Comparison of ENCODE assay signal across 10 cellular contexts in the genomic region with DNA sequence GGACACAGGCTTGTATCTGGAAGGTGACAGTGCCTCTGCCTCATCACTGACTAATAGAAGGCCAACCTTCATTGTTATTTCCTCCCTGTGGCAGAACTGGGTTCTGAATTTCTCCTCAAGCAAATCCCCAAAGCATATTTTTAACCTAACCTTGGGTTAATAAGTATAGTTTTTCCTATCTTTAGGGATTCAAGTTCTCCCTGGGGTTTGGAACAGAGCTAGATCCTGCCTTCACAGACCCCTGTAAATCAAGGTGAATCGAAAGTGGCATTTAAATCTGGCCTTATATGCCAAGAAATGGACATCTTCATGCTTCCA. TPM values are rescaled to one million over a fixed set of nuclear protein-coding genes. Genes with fewer than 3 reads are reported as not detected.
DNase-seq lines count a peak whose midpoint lies in the region; ATAC-seq and TF ChIP-seq lines count a peak whose summit lies in the region.
"Had no signal": no experiment of that assay in that cellular context is flagged by ENCODE, and none has a peak within 500 bp of the region (broad histone marks: within the 10 kb centered on the region; RNA-seq: fewer than 3 reads in every experiment).

No MANE protein-coding gene starts in this region.

- H2AK5ac ChIP-seq in trophoblast cell (ENCODE audit: low read length) = peak overlapping the region; percentile 76

- peaks cover 79% of the 10 kb centered on the region for H3K4me1 Mint-ChIP-seq in T-helper 1 cell treated with Interleukin-12 subunit alpha and Interleukin-12 subunit beta and Interleukin-4 antibody, amounts not matched to agents 30 μg/mL and 1 μg/mL, for 36 hours (ENCODE audit: low read depth)

- H3K4me2 ChIP-seq in OCI-LY3 (ENCODE audit: low read length) (peak overlapping the region; percentile 71), trophoblast cell (ENCODE audit: low read length) (no peak overlapping the region)
- H3K4me2 ChIP-seq: A549 had no signal

- peak overlapping the region; percentile 94 for H3K27ac Mint-ChIP-seq in T-helper 1 cell treated with Interleukin-12 subunit alpha and Interleukin-12 subunit beta and Interleukin-4 antibody, amounts not matched to agents 30 μg/mL and 1 μg/mL, for 36 hours

- H4K91ac ChIP-seq in trophoblast cell (ENCODE audit: low read depth, low read length) = peak overlapping the region; percentile 85

- no peaks in the 10 kb centered on the region for H3K27me3 Mint-ChIP-seq in T-helper 1 cell treated with Interleukin-12 subunit alpha and Interleukin-12 subunit beta and Interleukin-4 antibody, amounts not matched to agents 30 μg/mL and 1 μg/mL, for 36 hours (ENCODE audit: low read depth)

- peak overlapping the region; percentile 35 for H2BK5ac ChIP-seq in trophoblast cell (ENCODE audit: low read depth, low read length, poor library complexity)

- no peaks in the 10 kb centered on the region for H3K36me3 ChIP-seq in OCI-LY3 (replicated peaks; ENCODE audit: low read depth, low read length)
- no peaks in the 10 kb centered on the region for H3K36me3 ChIP-seq in breast epithelium
- no peaks in the 10 kb centered on the region for H3K36me3 ChIP-seq in trophoblast cell (ENCODE audit: control insufficient read depth in 1 of 2, insufficient read depth in 2 of 2, low read length in 2 of 2)
- no peaks in the 10 kb centered on the region for H3K36me3 ChIP-seq in brain microvascular endothelial cell (replicated peaks)
- no peaks in the 10 kb centered on the region for H3K36me3 ChIP-seq in ovary

- H3K4me3 ChIP-seq in OCI-LY3 (ENCODE audit: low read length) (no peak overlapping the region), breast epithelium (no peak overlapping the region), trophoblast cell (ENCODE audit: low read depth, low read length) (no peak overlapping the region), brain microvascular endothelial cell (ENCODE audit: low read depth, low read length) (no peak overlapping the region), ovary (no peak overlapping the region)
- H3K4me3 ChIP-seq: A549 had no signal

- peaks cover 41% of the 10 kb centered on the region for H3K4me1 ChIP-seq in OCI-LY3 (ENCODE audit: low read length)
- peaks cover 4 to 10% of the 10 kb centered on the region in 2 donors for H3K4me1 ChIP-seq in breast epithelium
- H3K4me1 ChIP-seq in trophoblast cell (ENCODE audit: control insufficient read depth in 1 of 2, insufficient read depth in 2 of 2, low read length in 2 of 2) = peaks cover 8 to 22% of the 10 kb centered on the region in 2 experiments
- peaks cover under 1% of the 10 kb centered on the region for H3K4me1 ChIP-seq in ovary (ENCODE audit: insufficient read depth)

- peak overlapping the region; percentile 75 for H3K14ac ChIP-seq in trophoblast cell (ENCODE audit: low read length)

- WGBS in trophoblast cell (ENCODE audit: extremely low coverage, insufficient coverage, insufficient read length) = no CpG with 5 or more reads among the region's 1 CpG
- WGBS in ovary, 3 donors = 76 to 82% (median 78%) methylated on average over 1 of the region's 1 CpG

- peak overlapping the region; percentile 64 for H3K4ac ChIP-seq in trophoblast cell (ENCODE audit: low read depth, low read length)

- H3K9ac ChIP-seq in OCI-LY3 (ENCODE audit: low read length) = no peak overlapping the region
- no peak overlapping the region for H3K9ac ChIP-seq in trophoblast cell (ENCODE audit: low read length)

- H3K9me3 Mint-ChIP-seq in T-helper 1 cell treated with Interleukin-12 subunit alpha and Interleukin-12 subunit beta and Interleukin-4 antibody, amounts not matched to agents 30 μg/mL and 1 μg/mL, for 36 hours = no peaks in the 10 kb centered on the region

- H3K36me3 Mint-ChIP-seq in T-helper 1 cell treated with Interleukin-12 subunit alpha and Interleukin-12 subunit beta and Interleukin-4 antibody, amounts not matched to agents 30 μg/mL and 1 μg/mL, for 36 hours (ENCODE audit: low read depth) = peaks cover 8% of the 10 kb centered on the region

- H4K20me1 ChIP-seq in OCI-LY3 (ENCODE audit: insufficient read depth, low read length) = no peaks in the 10 kb centered on the region

- no peak overlapping the region for H3K27ac ChIP-seq in OCI-LY3 (ENCODE audit: low read length)
- peak overlapping the region; percentile 5 to 48 for H3K27ac ChIP-seq in breast epithelium
- H3K27ac ChIP-seq in trophoblast cell (ENCODE audit: low read depth, low read length) = no peak overlapping the region
- H3K27ac ChIP-seq in brain microvascular endothelial cell = no peak overlapping the region
- H3K27ac ChIP-seq in ovary = no peak overlapping the region
- H3K27ac ChIP-seq: A549 had no signal

- no peak for TF ChIP-seq CTCF in OCI-LY3 (IDR thresholded peaks at IDR 0.05; ENCODE audit: low read depth, low read length)
- peak in 1 of 3 donors; percentile 5 for TF ChIP-seq CTCF in breast epithelium (IDR thresholded peaks at IDR 0.05)
- no peak for TF ChIP-seq CTCF in brain microvascular endothelial cell (IDR thresholded peaks at IDR 0.05; ENCODE audit: low read depth, low read length, missing control alignments)
- peak in 1 of 3 donors; percentile 2 for TF ChIP-seq CTCF in ovary (IDR thresholded peaks at IDR 0.05)

- H3K79me2 ChIP-seq in OCI-LY3 (ENCODE audit: low read length) (no peaks in the 10 kb centered on the region), trophoblast cell (ENCODE audit: control insufficient read depth, insufficient read depth, low read length, poor library complexity) (peaks cover 2% of the 10 kb centered on the region)

- DNase-seq in T-helper 1 cell (no peak), breast epithelium (ENCODE audit: low spot score in 2 of 2) (no peak), trophoblast cell (no peak), brain microvascular endothelial cell (no peak), ovary (no peak)
- DNase-seq: NCI-H187 treated with DMSO at 0.1 percent for 48 hours had no signal

- peak overlapping the region; percentile 60 for H4K12ac ChIP-seq in trophoblast cell (ENCODE audit: low read depth, low read length)

- H3K27me3 ChIP-seq in OCI-LY3 (ENCODE audit: low read depth, low read length) (no peaks in the 10 kb centered on the region; the same call in 1 of the 2 replicates), breast epithelium (no peaks in the 10 kb centered on the region), trophoblast cell (ENCODE audit: insufficient read depth, low read length) (no peaks in the 10 kb centered on the region), brain microvascular endothelial cell (replicated peaks) (no peaks in the 10 kb centered on the region), ovary (no peaks in the 10 kb centered on the region)

- peaks cover 26% of the 10 kb centered on the region for H3K79me1 ChIP-seq in trophoblast cell (ENCODE audit: low read length)

- H2BK12ac ChIP-seq in trophoblast cell (ENCODE audit: low read length) = peak overlapping the region; percentile 95

- H4K8ac ChIP-seq in trophoblast cell (ENCODE audit: low read depth, low read length) = peak overlapping the region; percentile 65

- H3K4me3 Mint-ChIP-seq in T-helper 1 cell treated with Interleukin-12 subunit alpha and Interleukin-12 subunit beta and Interleukin-4 antibody, amounts not matched to agents 30 μg/mL and 1 μg/mL, for 36 hours = peak overlapping the region; percentile 83

- no peak overlapping the region for H2AFZ ChIP-seq in OCI-LY3 (ENCODE audit: low read depth, low read length)
- H2AFZ ChIP-seq in trophoblast cell (ENCODE audit: insufficient read depth, low read length, poor library complexity) = no peak overlapping the region

- H3K23ac ChIP-seq in trophoblast cell (ENCODE audit: low read length) = no peak overlapping the region

- TF ChIP-seq EP300 in ovary (IDR thresholded peaks at IDR 0.05) = no peak

- no peak for TF ChIP-seq POLR2A in breast epithelium (IDR thresholded peaks at IDR 0.05)
- TF ChIP-seq POLR2A in ovary (IDR thresholded peaks at IDR 0.05) = no peak

- ATAC-seq in GM19467 (IDR thresholded peaks at IDR 0.05; ENCODE audit: unreplicated experiment) = no peak

- peaks cover 12% of the 10 kb centered on the region; the same call in 1 of the 2 replicates for H3K9me3 ChIP-seq in OCI-LY3 (ENCODE audit: insufficient read depth, low read length)
- no peaks in the 10 kb centered on the region for H3K9me3 ChIP-seq in breast epithelium
- H3K9me3 ChIP-seq in trophoblast cell (ENCODE audit: insufficient read depth, low read depth, low read length) = no peaks in the 10 kb centered on the region
- no peaks in the 10 kb centered on the region for H3K9me3 ChIP-seq in ovary
- H3K9me3 ChIP-seq: A549 had no signal

- intact Hi-C loops in breast epithelium (cut with DNase I; ENCODE audit: low total_unique reads) (no loop called here), ovary (cut with DNase I) (loop anchor here (5.0 to 10.0 kb wide), 5 partner anchors 172 to 552 kb away; no protein-coding TSS in a partner anchor)

- peak overlapping the region; percentile 85 for H2BK120ac ChIP-seq in trophoblast cell (ENCODE audit: insufficient read depth, low read length, poor library complexity)

- in situ Hi-C loops in brain microvascular endothelial cell (cut with HindIII; ENCODE audit: low pct_ligation_motif_present, low sequenced_read_pairs) = loop anchor here (25.0 kb wide), 1 partner anchor 189 kb away; no protein-coding TSS in a partner anchor

- H3K18ac ChIP-seq in trophoblast cell (ENCODE audit: low read length) = peak overlapping the region; percentile 82

RNA-seq across cellular contexts. Expression of a gene that starts 4.4 kb away (rescaled TPM):
- total RNA-seq in breast epithelium (10 to 100 TPM in 2 of 3 donors, 1 to 10 TPM in 1; 9.5 to 22.0 (median 14.1) TPM), ovary (10 to 100 TPM in 1 of 7 donors, 1 to 10 TPM in 5, not detected in 1; 1.1 to 17.0 (median 1.8) TPM)
- 1.3 and 1.8 TPM in 2 replicates for polyA plus RNA-seq in trophoblast cell (2013)
- 1 to 10 TPM in 1 of 2 donors, under 1 TPM in 1; 0.91 to 1.4 TPM for polyA plus RNA-seq in ovary

RNA-seq across cellular contexts. Expression of a gene that starts 22.6 kb away (rescaled TPM):
- 10 to 100 TPM; 27.7 to 70.8 (median 34.4) TPM for total RNA-seq in breast epithelium
- 4.9 and 5.1 TPM in 2 replicates for polyA plus RNA-seq in trophoblast cell (2013)
- 10 to 100 TPM in 3 of 7 donors, 1 to 10 TPM in 4; 6.2 to 19.0 (median 9.5) TPM for total RNA-seq in ovary
- polyA plus RNA-seq in ovary = 10 to 100 TPM in 1 of 2 donors, 1 to 10 TPM in 1; 2.5 to 18.3 TPM

Comparison
In these comparisons a context has a peak if more than half of its experiments do, and no peak if none do; other contexts are left out.
1. H3K27ac ChIP-seq: peak in breast epithelium (2 of 2); none in OCI-LY3 (single experiment), trophoblast cell (single experiment), brain microvascular endothelial cell (single experiment) and ovary (0 of 2).